In genomic region chrX:131072871-131073571, GRCh38 we compare ENCODE assay signal across 20 cellular contexts. TPM values are rescaled to one million over a fixed set of nuclear protein-coding genes. Genes with fewer than 3 reads are reported as not detected.
"Had no signal": no experiment of that assay in that cellular context is flagged by ENCODE, and none has a peak within 500 bp of the region (broad histone marks: within the 10 kb centered on the region; RNA-seq: fewer than 3 reads in every experiment).

No MANE protein-coding gene starts in this region.

- H3K36me3 Mint-ChIP-seq: activated naive CD4-positive, alpha-beta T cell treated with anti-CD3 and anti-CD28 coated beads, Interleukin-2, amount 50 U/mL, for 72 hours had no signal

- H3K4me2 ChIP-seq: smooth muscle cell had no signal

- H3K4me3 ChIP-seq: esophagus squamous epithelium, right lobe of liver, smooth muscle cell, transverse colon had no signal

- H3K36me3 ChIP-seq: esophagus squamous epithelium, right lobe of liver, transverse colon had no signal

- H3K9me3 Mint-ChIP-seq: activated CD4-positive, alpha-beta T cell treated with anti-CD3 and anti-CD28 coated beads, Interleukin-2, amount 10 ng/mL, durations not matched to agents 7 days and 5 days; activated naive CD4-positive, alpha-beta T cell treated with anti-CD3 and anti-CD28 coated beads, Interleukin-2, amount 50 U/mL, for 72 hours; activated T-cell treated with anti-CD3 and anti-CD28 coated beads, Interleukin-2, amount 50 U/mL, for 72 hours had no signal

- H3K27ac ChIP-seq: esophagus squamous epithelium, right lobe of liver, transverse colon had no signal

- H3K27me3 ChIP-seq: right lobe of liver had no signal

- H3K27ac Mint-ChIP-seq: activated naive CD4-positive, alpha-beta T cell treated with anti-CD3 and anti-CD28 coated beads, Interleukin-2, amount 50 U/mL, for 72 hours; activated T-cell treated with anti-CD3 and anti-CD28 coated beads, Interleukin-2, amount 50 U/mL, for 72 hours had no signal

- H3K4me1 Mint-ChIP-seq: activated CD4-positive, alpha-beta T cell treated with anti-CD3 and anti-CD28 coated beads, Interleukin-2, amount 10 ng/mL, durations not matched to agents 7 days and 5 days had no signal

- H3K4me3 Mint-ChIP-seq: activated CD4-positive, alpha-beta T cell treated with anti-CD3 and anti-CD28 coated beads, Interleukin-2, amount 10 ng/mL, durations not matched to agents 7 days and 5 days; activated T-cell treated with anti-CD3 and anti-CD28 coated beads, Interleukin-2, amount 50 U/mL, for 72 hours had no signal

- H3K9me3 ChIP-seq: esophagus squamous epithelium, right lobe of liver, transverse colon had no signal

- DNase-seq: activated CD4-positive, alpha-beta T cell treated with anti-CD3 and anti-CD28 coated beads, Interleukin-2, amount 10 ng/mL, durations not matched to agents 7 days and 5 days; activated CD8-positive, alpha-beta memory T cell treated with anti-CD3 and anti-CD28 coated beads, Interleukin-2, amount 50 U/mL, for 48 hours; activated gamma-delta T cell; activated T-cell treated with anti-CD3 and anti-CD28 coated beads, Interleukin-2, amount 50 U/mL, for 72 hours; esophagus squamous epithelium; hypothalamus; right lobe of liver; stimulated activated CD4-positive, alpha-beta T cell treated with anti-CD3 and anti-CD28 coated beads, Interleukin-4, amount 100 ng/mL, for 4 hours; stimulated activated naive CD8-positive, alpha-beta T cell treated with anti-CD3 and anti-CD28 coated beads, Interleukin-15, Interleukin-2, amounts not matched to agents 100 U/mL and 50 U/mL, for 24 hours; T-helper 2 cell; transverse colon had no signal

- ATAC-seq: activated naive CD4-positive, alpha-beta T cell treated with anti-CD3 and anti-CD28 coated beads, Interleukin-2, amount 50 U/mL, for 72 hours; activated T-cell treated with anti-CD3 and anti-CD28 coated beads, Interleukin-2, amount 50 U/mL, for 72 hours; right lobe of liver; stimulated activated naive CD8-positive, alpha-beta T cell treated with anti-CD3 and anti-CD28 coated beads, Interleukin-15, Interleukin-2, amounts not matched to agents 100 U/mL and 50 U/mL, for 24 hours had no signal

- H3K4me1 ChIP-seq: esophagus squamous epithelium, right lobe of liver, transverse colon had no signal

RNA-seq across cellular contexts. Expression of gene ARHGAP36, which starts 14.9 kb away (rescaled TPM):
- total RNA-seq: activated CD4-positive, alpha-beta T cell treated with anti-CD3 and anti-CD28 coated beads, Interleukin-2, amount 10 ng/mL, durations not matched to agents 7 days and 5 days; activated naive CD4-positive, alpha-beta T cell treated with anti-CD3 and anti-CD28 coated beads, Interleukin-2, amount 50 U/mL, for 72 hours; activated T-cell treated with anti-CD3 and anti-CD28 coated beads, Interleukin-2, amount 50 U/mL, for 72 hours; endothelial cell of umbilical vein; esophagus squamous epithelium; fibroblast of villous mesenchyme; glomerular endothelial cell; kidney epithelial cell; lower leg skin; mesenteric fat pad; osteocyte; right lobe of liver; smooth muscle cell; transverse colon had no signal
- polyA plus RNA-seq: endothelial cell of umbilical vein, smooth muscle cell had no signal
